In the genomic region with DNA sequence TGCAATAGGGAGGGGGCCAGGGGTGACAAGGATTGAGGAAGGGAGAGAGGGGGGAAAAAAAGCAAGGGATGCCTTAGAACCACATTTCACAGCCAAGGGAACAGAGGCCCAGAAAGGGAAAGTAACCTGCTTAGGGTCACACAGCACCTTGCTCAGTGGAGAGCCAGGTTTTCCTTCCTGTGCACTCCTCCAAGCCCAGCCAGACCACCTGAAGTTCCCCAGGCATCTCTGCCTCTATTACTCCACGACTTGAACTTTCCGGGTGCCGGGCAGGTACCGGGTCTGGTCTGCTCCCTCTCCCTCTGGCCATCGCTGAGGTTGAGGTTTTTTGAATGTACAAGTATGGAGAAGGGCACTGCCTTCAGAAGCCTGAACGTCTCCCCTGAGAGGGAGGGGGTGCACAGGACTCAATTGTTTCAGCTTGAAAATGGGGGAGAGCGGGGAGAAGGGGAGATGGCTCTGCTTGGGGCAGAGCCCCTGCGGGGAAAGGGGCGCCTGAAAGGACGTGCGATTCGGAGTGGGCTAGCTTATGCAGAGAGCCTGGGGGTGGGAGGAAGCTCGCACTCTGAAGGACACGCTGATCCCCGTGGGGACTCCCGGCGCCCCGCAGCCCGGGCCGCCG, we compare ENCODE assay signal across 8 cellular contexts. TPM values are rescaled to one million over a fixed set of nuclear protein-coding genes. Genes with fewer than 3 reads are reported as not detected.
DNase-seq lines count a peak whose midpoint lies in the region; ATAC-seq and TF ChIP-seq lines count a peak whose summit lies in the region.

No MANE protein-coding gene starts in this region.

- H4K8ac ChIP-seq in trophoblast cell (ENCODE audit: low read depth, low read length): peak overlapping the region; percentile 97

- peak overlapping the region; percentile 87 for H2BK120ac ChIP-seq in trophoblast cell (ENCODE audit: insufficient read depth, low read length, poor library complexity)

- H4K12ac ChIP-seq in trophoblast cell (ENCODE audit: low read depth, low read length): peak overlapping the region; percentile 92

- H3K4ac ChIP-seq in trophoblast cell (ENCODE audit: low read depth, low read length): peak overlapping the region; percentile 70

- H3K36me3 ChIP-seq in MG63 (peaks cover 38% of the 10 kb centered on the region), trophoblast cell (ENCODE audit: control insufficient read depth in 1 of 2, insufficient read depth in 2 of 2, low read length in 2 of 2) (peaks cover 13 to 21% of the 10 kb centered on the region in 2 experiments)

- peak overlapping the region; percentile 55 for H2AK5ac ChIP-seq in trophoblast cell (ENCODE audit: low read length)

- WGBS in trophoblast cell (ENCODE audit: extremely low coverage, insufficient coverage, insufficient read length): no CpG with 5 or more reads among the region's 21 CpGs

- peak overlapping the region; percentile 96 for H4K91ac ChIP-seq in trophoblast cell (ENCODE audit: low read depth, low read length)

- peak overlapping the region; percentile 47 for H3K27ac ChIP-seq in trophoblast cell (ENCODE audit: low read depth, low read length)

- H3K4me3 ChIP-seq in GM12864 (ENCODE audit: low read depth, low read length): peak overlapping the region; percentile 79
- H3K4me3 ChIP-seq in MG63: peak overlapping the region; percentile 94
- peak overlapping the region; percentile 79 for H3K4me3 ChIP-seq in epithelial cell of esophagus (ENCODE audit: low read length)
- peak overlapping the region; percentile 51 for H3K4me3 ChIP-seq in trophoblast cell (ENCODE audit: low read depth, low read length)

- DNase-seq in GM12864 (ENCODE audit: low read depth) (no peak), MG63 (no peak), epithelial cell of esophagus (ENCODE audit: low read depth) (no peak), trophoblast cell (no peak), DMS79 treated with DMSO at 0.1 percent for 48 hours (lab: John Stamatoyannopoulos, UW) (no peak)
- no peak for DNase-seq in effector CD8-positive, alpha-beta T cell (lab: John Stamatoyannopoulos, UW)

- H3K4me1 ChIP-seq in trophoblast cell (ENCODE audit: control insufficient read depth in 1 of 2, insufficient read depth in 2 of 2, low read length in 2 of 2): peaks cover 45 to 52% of the 10 kb centered on the region in 2 experiments

- peak overlapping the region; percentile 18 for H3K9ac ChIP-seq in trophoblast cell (ENCODE audit: low read length)

- peak overlapping the region; percentile 81 for H2AFZ ChIP-seq in trophoblast cell (ENCODE audit: insufficient read depth, low read length, poor library complexity)

- peaks cover 33% of the 10 kb centered on the region for H3K79me1 ChIP-seq in trophoblast cell (ENCODE audit: low read length)

- H2BK12ac ChIP-seq in trophoblast cell (ENCODE audit: low read length): peak overlapping the region; percentile 70

- TF ChIP-seq CTCF in GM12864 (IDR thresholded peaks at IDR 0.05; ENCODE audit: low read depth, low read length, missing control alignments) (no peak), epithelial cell of esophagus (IDR thresholded peaks at IDR 0.05; ENCODE audit: insufficient read depth, low read depth, low read length, missing control alignments) (no peak)

- peak overlapping the region; percentile 76 for H3K4me2 ChIP-seq in trophoblast cell (ENCODE audit: low read length)

- ATAC-seq in GM21786 (IDR thresholded peaks at IDR 0.05; ENCODE audit: unreplicated experiment): no peak
- ATAC-seq in HG02970 (IDR thresholded peaks at IDR 0.05; ENCODE audit: low FRiP score, unreplicated experiment): no peak

- peak overlapping the region; percentile 84 for H3K18ac ChIP-seq in trophoblast cell (ENCODE audit: low read length)

- peak overlapping the region; percentile 77 for H3K14ac ChIP-seq in trophoblast cell (ENCODE audit: low read length)

- H3K23ac ChIP-seq in trophoblast cell (ENCODE audit: low read length): no peak overlapping the region

- H3K9me3 ChIP-seq in MG63 (no peaks in the 10 kb centered on the region), trophoblast cell (ENCODE audit: insufficient read depth, low read depth, low read length) (peaks cover 2% of the 10 kb centered on the region)

- peaks cover 40% of the 10 kb centered on the region for H3K79me2 ChIP-seq in trophoblast cell (ENCODE audit: control insufficient read depth, insufficient read depth, low read length, poor library complexity)

- peak overlapping the region; percentile 74 for H2BK5ac ChIP-seq in trophoblast cell (ENCODE audit: low read depth, low read length, poor library complexity)

- no peaks in the 10 kb centered on the region for H3K27me3 ChIP-seq in MG63
- no peaks in the 10 kb centered on the region for H3K27me3 ChIP-seq in trophoblast cell (ENCODE audit: insufficient read depth, low read length)

RNA-seq across cellular contexts. Expression of gene SERPINH1, which starts 0.5 kb away (rescaled TPM):
- total RNA-seq in MG63 (2014; rRNA removed; shearing (Covaris generic); ENCODE audit: low replicate concordance): 1,157 and 1,275 TPM in 2 replicates
- polyA plus RNA-seq in trophoblast cell (2013): 413 and 416 TPM in 2 replicates

RNA-seq across cellular contexts. Expression of gene GDPD5, which starts 35.8 kb away (rescaled TPM):
- total RNA-seq in MG63 (2014; rRNA removed; shearing (Covaris generic); ENCODE audit: low replicate concordance): 15.2 and 16.2 TPM in 2 replicates
- 15.7 and 17.4 TPM in 2 replicates for polyA plus RNA-seq in trophoblast cell (2013)
